Comparison of ENCODE assay signal across 8 cellular contexts in the genomic region with DNA sequence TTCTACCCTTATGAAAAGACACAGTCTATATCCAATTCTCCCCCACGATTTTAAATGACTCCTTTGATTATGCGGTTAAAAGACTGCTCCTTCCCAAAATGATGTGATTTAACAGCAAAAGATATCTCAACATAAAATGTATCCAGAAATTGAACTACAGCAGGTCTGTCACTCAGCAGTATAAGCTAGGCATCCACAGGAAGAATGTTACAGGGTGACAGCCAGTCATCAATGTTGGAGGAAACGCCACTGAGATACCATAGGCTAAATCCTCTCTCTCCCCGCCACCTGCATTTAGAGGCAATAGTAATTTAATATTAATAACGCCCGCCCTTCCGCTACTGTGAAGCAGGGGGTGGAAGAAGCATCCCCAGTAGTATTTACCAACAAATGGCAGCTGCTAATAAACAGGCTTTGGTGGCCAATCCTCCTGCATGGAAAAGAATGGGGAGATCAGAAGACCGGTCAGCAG. TPM values are rescaled to one million over a fixed set of nuclear protein-coding genes. Genes with fewer than 3 reads are reported as not detected.
A peak's percentile ranks its signal among the peaks of the same experiment; 100 is the strongest.
DNase-seq lines count a peak whose midpoint lies in the region; ATAC-seq and TF ChIP-seq lines count a peak whose summit lies in the region.

No MANE protein-coding gene starts in this region.

- H3K9me3 ChIP-seq in neutrophil, result no peaks in the 10 kb centered on the region

- peaks cover 7% of the 10 kb centered on the region for H3K36me3 Mint-ChIP-seq in mesothelial cell of epicardium

- H3K9me3 Mint-ChIP-seq in mesothelial cell of epicardium, result no peaks in the 10 kb centered on the region

- no peaks in the 10 kb centered on the region for H3K27me3 Mint-ChIP-seq in mesothelial cell of epicardium (ENCODE audit: low read depth)

- H3K4me1 Mint-ChIP-seq in mesothelial cell of epicardium, result peaks cover 20% of the 10 kb centered on the region

- peaks cover 26% of the 10 kb centered on the region for H3K36me3 ChIP-seq in neutrophil

- DNase-seq in GM13976 (ENCODE audit: low spot score) (peak; percentile 3), cerebellum (ENCODE audit: low spot score) (peak; percentile 3), ecto neural progenitor cell (ENCODE audit: low spot score) (no peak), SW480 (ENCODE audit: low spot score) (no peak), mesothelial cell of epicardium (ENCODE audit: low spot score in 2 of 2, unreplicated experiment in 2 of 2) (no peak), NOMO-1 treated with dmso at 0.1 percent for 144 hours (lab: John Stamatoyannopoulos, UW; ENCODE audit: unreplicated experiment) (no peak)

- peak; percentile 1 for ATAC-seq in HG03135 (IDR thresholded peaks at IDR 0.05; ENCODE audit: unreplicated experiment)

- H3K27me3 ChIP-seq in neutrophil, result no peaks in the 10 kb centered on the region

- TF ChIP-seq CTCF in GM13976 (IDR thresholded peaks at IDR 0.05; ENCODE audit: borderline replicate concordance, control extremely low read depth, extremely low read depth, insufficient read depth, missing control alignments) (no peak), neutrophil (IDR thresholded peaks at IDR 0.05) (no peak), mesothelial cell of epicardium (IDR thresholded peaks at IDR 0.05; ENCODE audit: unreplicated experiment) (no peak)

- H3K27ac ChIP-seq in neutrophil, result peak overlapping the region; percentile 87

- H3K4me3 Mint-ChIP-seq in mesothelial cell of epicardium, result no peak overlapping the region

- peak overlapping the region; percentile 73 to 87 for H3K4me3 ChIP-seq in neutrophil (ENCODE audit: low read depth in 1 of 2, low read length in 1 of 2)

- peaks cover 22 to 23% of the 10 kb centered on the region in 2 experiments for H3K4me1 ChIP-seq in neutrophil (ENCODE audit: control insufficient read depth in 1 of 2, insufficient read depth in 1 of 2, low read depth in 1 of 2, low read length in 1 of 2)

- H3K27ac Mint-ChIP-seq in mesothelial cell of epicardium, result no peak overlapping the region

- in situ Hi-C loops in GM13976 (cut with MboI; ENCODE audit: low sequenced_read_pairs, unreplicated experiment), result no loop called here

RNA-seq across cellular contexts. Expression of gene RECQL, which starts 0.6 kb away (rescaled TPM):
- total RNA-seq in cerebellum, result 23.9 TPM
- total RNA-seq in mesothelial cell of epicardium, result 15.7 to 17.8 TPM (median 17.4 TPM) in 3 replicates

RNA-seq across cellular contexts. Expression of gene GOLT1B, which starts 0.8 kb away (rescaled TPM):
- total RNA-seq in cerebellum, result 29.5 TPM
- total RNA-seq in mesothelial cell of epicardium, result 29.2 to 30.7 TPM (median 29.6 TPM) in 3 replicates

RNA-seq across cellular contexts. Expression of gene SPX, which starts 25.3 kb away (rescaled TPM):
- total RNA-seq in cerebellum, result 1.5 TPM
- total RNA-seq in mesothelial cell of epicardium, result not detected in 3 replicates

Comparison
In these comparisons a context has a peak if more than half of its experiments do, and no peak if none do; other contexts are left out.
1. DNase-seq: peak in GM13976 (single experiment) and cerebellum (single experiment); none in ecto neural progenitor cell (single experiment), SW480 (single experiment), mesothelial cell of epicardium (0 of 2) and NOMO-1 treated with dmso at 0.1 percent for 144 hours (single experiment).